Comparison of ENCODE assay signal across 8 cellular contexts in genomic region chr2:96537066-96537733, GRCh38. TPM values are rescaled to one million over a fixed set of nuclear protein-coding genes. Genes with fewer than 3 reads are reported as not detected.
DNase-seq lines count a peak whose midpoint lies in the region; ATAC-seq, FAIRE-seq and TF ChIP-seq lines count a peak whose summit lies in the region.

No MANE protein-coding gene starts in this region.

- peaks cover 57% of the 10 kb centered on the region for H3K4me1 Mint-ChIP-seq in WTC11

- no peak for ATAC-seq in WTC11

- no peaks in the 10 kb centered on the region for H3K36me3 Mint-ChIP-seq in WTC11

- H3K4me3 ChIP-seq in LNCaP clone FGC (ENCODE audit: low read depth, low read length) (peak overlapping the region; percentile 53), cardiac fibroblast (replicated peaks in 1 of 2; ENCODE audit: low read depth in 2 of 2, low read length in 2 of 2) (peak overlapping the region; percentile 70 to 74)

- CTCF ChIA-PET in WTC11 (lab: Charles Lee): interaction anchor here (0.5 to 6.7 kb wide), 8 partner anchors 9 to 324 kb away, joined by 3 to 117 read pairs (median 9); no protein-coding TSS in a partner anchor

- no peak overlapping the region for H3K27ac Mint-ChIP-seq in WTC11

- H3K4me3 Mint-ChIP-seq in WTC11: peak overlapping the region; percentile 82

- peak overlapping the region; percentile 86 for H3K27ac ChIP-seq in layer of hippocampus (ENCODE audit: low read depth, low read length)

- FAIRE-seq in H54 (lab: Jason Lieb, UNC): no peak

- H3K27me3 ChIP-seq in layer of hippocampus (ENCODE audit: control insufficient read depth, insufficient read depth, low read length): no peaks in the 10 kb centered on the region

- H3K9me3 Mint-ChIP-seq in WTC11: no peaks in the 10 kb centered on the region

- DNase-seq in GF-D8 (lab: John Stamatoyannopoulos, UW): peak; percentile 92
- peak; percentile 60 for DNase-seq in H54 (ENCODE audit: insufficient read length, low spot score)
- DNase-seq in LNCaP clone FGC (ENCODE audit: low read depth): no peak
- peak; percentile 53 for DNase-seq in WTC11 (ENCODE audit: low spot score)
- DNase-seq in cardiac fibroblast (ENCODE audit: low read depth in 2 of 2): peak; percentile 41 to 48
- peak; percentile 71 to 73 for DNase-seq in stimulated activated CD4-positive, alpha-beta T cell treated with anti-CD3 and anti-CD28 coated beads, Interleukin-2, amount 100 ng/mL, for 48 hours
- no peak for DNase-seq in cerebellum (ENCODE audit: low spot score)

- POLR2A ChIA-PET in WTC11 (lab: Charles Lee): interaction anchor here (1.4 to 2.5 kb wide), 3 partner anchors 9 to 13 kb away, joined by 3 to 9 read pairs (median 4); no protein-coding TSS in a partner anchor

- no peak for TF ChIP-seq POLR2A in H54 (IDR thresholded peaks at IDR 0.05; ENCODE audit: low read depth, low read length)

- H3K27me3 Mint-ChIP-seq in WTC11 (ENCODE audit: low read depth): peaks cover 18% of the 10 kb centered on the region

- no peak for TF ChIP-seq CTCF in LNCaP clone FGC (IDR thresholded peaks at IDR 0.05; ENCODE audit: control insufficient read depth, extremely low read depth, insufficient read depth)
- TF ChIP-seq CTCF in WTC11 (IDR thresholded peaks at IDR 0.05): no peak
- no peak for TF ChIP-seq CTCF in cardiac fibroblast (IDR thresholded peaks at IDR 0.05; ENCODE audit: low read depth, low read length)

TF ChIP-seq in WTC11, 78 proteins besides CTCF, POLR2A, EP300 and RAD21:
- no peak; the same call in 1 of the 2 replicates for TF ChIP-seq MAX (CRISPR knock-in tag; IDR thresholded peaks at IDR 0.05)
- TF ChIP-seq TCF7 (CRISPR knock-in tag; IDR thresholded peaks at IDR 0.05; ENCODE audit: low read depth): no peak
- no peak for TF ChIP-seq AR (CRISPR knock-in tag; IDR thresholded peaks at IDR 0.05)
- TF ChIP-seq ZNF263 (CRISPR knock-in tag; IDR thresholded peaks at IDR 0.05; ENCODE audit: low read depth): no peak
- TF ChIP-seq FOXP4 (CRISPR knock-in tag; IDR thresholded peaks at IDR 0.05): no peak
- no peak for TF ChIP-seq FOXK1 (CRISPR knock-in tag; IDR thresholded peaks at IDR 0.05)
- no peak for TF ChIP-seq IRF2 (CRISPR knock-in tag; IDR thresholded peaks at IDR 0.05; ENCODE audit: borderline replicate concordance, low read depth)
- no peak for TF ChIP-seq USF2 (CRISPR knock-in tag; IDR thresholded peaks at IDR 0.05)
- TF ChIP-seq JUN (CRISPR knock-in tag; IDR thresholded peaks at IDR 0.05): no peak
- TF ChIP-seq OVOL2 (CRISPR knock-in tag; IDR thresholded peaks at IDR 0.05; ENCODE audit: borderline replicate concordance): no peak
- TF ChIP-seq NR2C2 (CRISPR knock-in tag; IDR thresholded peaks at IDR 0.05): no peak
- no peak for TF ChIP-seq NFATC4 (CRISPR knock-in tag; IDR thresholded peaks at IDR 0.05)
- no peak for TF ChIP-seq RELA (CRISPR knock-in tag; IDR thresholded peaks at IDR 0.05; ENCODE audit: borderline replicate concordance)
- no peak for TF ChIP-seq ZNF219 (CRISPR knock-in tag; IDR thresholded peaks at IDR 0.05; ENCODE audit: borderline replicate concordance)
- TF ChIP-seq ZNF512 (CRISPR knock-in tag; IDR thresholded peaks at IDR 0.05; ENCODE audit: borderline replicate concordance): no peak
- no peak for TF ChIP-seq ZNF532 (CRISPR knock-in tag; IDR thresholded peaks at IDR 0.05; ENCODE audit: borderline replicate concordance)
- TF ChIP-seq ESRRA (CRISPR knock-in tag; IDR thresholded peaks at IDR 0.05; ENCODE audit: borderline replicate concordance): no peak
- TF ChIP-seq ZNF138 (CRISPR knock-in tag; conservative IDR thresholded peaks at IDR 0.05): no peak

RNA-seq across cellular contexts. Expression of gene ARID5A, which starts 0.6 kb away (rescaled TPM):
- 8.5 to 13.9 TPM (median 10.1 TPM) in 3 replicates for total RNA-seq in WTC11 (2021)
- total RNA-seq in cerebellum: 2.6 TPM

RNA-seq across cellular contexts. Expression of gene NEURL3, which starts 32.0 kb away (rescaled TPM):
- total RNA-seq in WTC11 (2021): not detected in 3 replicates
- total RNA-seq in cerebellum: not detected

Comparison
In these comparisons a context has a peak if more than half of its experiments do, and no peak if none do; other contexts are left out.
1. DNase-seq: peak in GF-D8 (single experiment), H54 (single experiment), WTC11 (single experiment), cardiac fibroblast (2 of 2) and stimulated activated CD4-positive, alpha-beta T cell treated with anti-CD3 and anti-CD28 coated beads, Interleukin-2, amount 100 ng/mL, for 48 hours (2 of 2); none in LNCaP clone FGC (single experiment) and cerebellum (single experiment).